In genomic region chr7:108093903-108094302, GRCh38 we compare ENCODE assay signal across 15 cellular contexts. TPM values are rescaled to one million over a fixed set of nuclear protein-coding genes. Genes with fewer than 3 reads are reported as not detected.
DNase-seq lines count a peak whose midpoint lies in the region; ATAC-seq and TF ChIP-seq lines count a peak whose summit lies in the region.
"Had no signal": no experiment of that assay in that cellular context is flagged by ENCODE, and none has a peak within 500 bp of the region (broad histone marks: within the 10 kb centered on the region; RNA-seq: fewer than 3 reads in every experiment).

No MANE protein-coding gene starts in this region.

- H3K27me3 ChIP-seq in smooth muscle cell (ENCODE audit: low read depth) = no peaks in the 10 kb centered on the region
- H3K27me3 ChIP-seq: neural progenitor cell had no signal

- H3K9ac ChIP-seq in smooth muscle cell (ENCODE audit: low read depth) = no peak overlapping the region
- H3K9ac ChIP-seq: neural progenitor cell had no signal

- no peak for ATAC-seq in GM21526 (IDR thresholded peaks at IDR 0.05; ENCODE audit: low FRiP score, unreplicated experiment)
- ATAC-seq: CD8-positive, alpha-beta T cell had no signal

- no peaks in the 10 kb centered on the region for H3K9me3 Mint-ChIP-seq in brain
- H3K9me3 Mint-ChIP-seq: activated CD4-positive, alpha-beta memory T cell treated with anti-CD3 and anti-CD28 coated beads, Interleukin-2, amount 10 ng/mL, durations not matched to agents 7 days and 5 days; CD8-positive, alpha-beta T cell; neural progenitor cell had no signal

- no peak for TF ChIP-seq CTCF in brain (conservative IDR thresholded peaks at IDR 0.05)
- TF ChIP-seq CTCF in smooth muscle cell (IDR thresholded peaks at IDR 0.05; ENCODE audit: borderline replicate concordance, insufficient read depth, poor library complexity, severe bottlenecking) = no peak

- peak overlapping the region; percentile 28 for H3K4me2 ChIP-seq in smooth muscle cell
- H3K4me2 ChIP-seq: neural progenitor cell had no signal

- H3K79me2 ChIP-seq in smooth muscle cell (ENCODE audit: low read depth) = no peaks in the 10 kb centered on the region

- no peak overlapping the region for H3K4me3 ChIP-seq in smooth muscle cell
- H3K4me3 ChIP-seq: neural progenitor cell had no signal

- H3K4me1 Mint-ChIP-seq in brain = peaks cover 32% of the 10 kb centered on the region
- H3K4me1 Mint-ChIP-seq: activated CD4-positive, alpha-beta memory T cell treated with anti-CD3 and anti-CD28 coated beads, Interleukin-2, amount 10 ng/mL, durations not matched to agents 7 days and 5 days had no signal

- no peak overlapping the region for H2AFZ ChIP-seq in smooth muscle cell (ENCODE audit: low read depth)
- H2AFZ ChIP-seq: neural progenitor cell had no signal

- H3K36me3 Mint-ChIP-seq in brain = no peaks in the 10 kb centered on the region
- H3K36me3 Mint-ChIP-seq: CD8-positive, alpha-beta T cell; neural progenitor cell had no signal

- WGBS in smooth muscle cell (ENCODE audit: low lambda C conversion rate) = 66% methylated on average over 3 of the region's 3 CpGs

- H3K27ac ChIP-seq in smooth muscle cell (ENCODE audit: low read depth) = peak overlapping the region; percentile 81
- H3K27ac ChIP-seq: neural progenitor cell had no signal

- DNase-seq in GM03348 (ENCODE audit: low spot score) = peak; percentile 40
- DNase-seq in kidney tubule cell (ENCODE audit: low spot score) = peak; percentile 20
- DNase-seq in smooth muscle cell (lab: John Stamatoyannopoulos, UW; ENCODE audit: unreplicated experiment) = no peak
- no peak for DNase-seq in occipital lobe (lab: John Stamatoyannopoulos, UW)
- no peak for DNase-seq in stimulated activated CD4-positive, alpha-beta T cell treated with anti-CD3 and anti-CD28 coated beads, Interleukin-4, amount 100 ng/mL, for 1 hour
- DNase-seq in NCI-H345 (lab: John Stamatoyannopoulos, UW) = no peak
- DNase-seq: activated CD4-positive, alpha-beta memory T cell treated with anti-CD3 and anti-CD28 coated beads, Interleukin-2, amount 10 ng/mL, durations not matched to agents 7 days and 5 days; CD8-positive, alpha-beta T cell; kidney; NCI-H1092; NCI-H526; RPMI8226 had no signal

- peaks cover 3% of the 10 kb centered on the region for H3K27me3 Mint-ChIP-seq in brain

- no peaks in the 10 kb centered on the region for H4K20me1 ChIP-seq in smooth muscle cell (ENCODE audit: low read depth)

- H3F3A ChIP-seq in smooth muscle cell (ENCODE audit: low read depth) = peaks cover 19% of the 10 kb centered on the region

- no peaks in the 10 kb centered on the region for H3K9me3 ChIP-seq in smooth muscle cell (replicated peaks; ENCODE audit: low read depth)

- no peaks in the 10 kb centered on the region for H3K36me3 ChIP-seq in smooth muscle cell (ENCODE audit: low read depth)
- H3K36me3 ChIP-seq: neural progenitor cell had no signal

- peak overlapping the region in 3 of 5 experiments; percentile 88 to 94 (median 89) for H3K27ac Mint-ChIP-seq in brain
- H3K27ac Mint-ChIP-seq: activated CD4-positive, alpha-beta memory T cell treated with anti-CD3 and anti-CD28 coated beads, Interleukin-2, amount 10 ng/mL, durations not matched to agents 7 days and 5 days; CD8-positive, alpha-beta T cell; neural progenitor cell had no signal

- no peaks in the 10 kb centered on the region for H3K4me1 ChIP-seq in smooth muscle cell (ENCODE audit: low read depth)
- H3K4me1 ChIP-seq: neural progenitor cell had no signal

- H3K4me3 Mint-ChIP-seq in brain = no peak overlapping the region
- H3K4me3 Mint-ChIP-seq: activated CD4-positive, alpha-beta memory T cell treated with anti-CD3 and anti-CD28 coated beads, Interleukin-2, amount 10 ng/mL, durations not matched to agents 7 days and 5 days; CD8-positive, alpha-beta T cell; neural progenitor cell had no signal

RNA-seq across cellular contexts. Expression of gene LAMB4, which starts 36.3 kb away (rescaled TPM):
- polyA plus RNA-seq in brain (ENCODE audit: insufficient read depth, low read depth, low replicate concordance) (not detected), smooth muscle cell (0.06 TPM in 1 of 2 replicates, not detected in the other)
- total RNA-seq in smooth muscle cell (0.13 and 0.67 TPM in 2 replicates), occipital lobe (0.47 TPM)
- total RNA-seq: activated CD4-positive, alpha-beta memory T cell treated with anti-CD3 and anti-CD28 coated beads, Interleukin-2, amount 10 ng/mL, durations not matched to agents 7 days and 5 days had no signal

Comparison
In these comparisons a context has a peak if more than half of its experiments do, and no peak if none do; other contexts are left out.
1. DNase-seq: peak in GM03348 (single experiment) and kidney tubule cell (single experiment); none in smooth muscle cell (single experiment), occipital lobe (single experiment), stimulated activated CD4-positive, alpha-beta T cell treated with anti-CD3 and anti-CD28 coated beads, Interleukin-4, amount 100 ng/mL, for 1 hour (single experiment) and NCI-H345 (single experiment).